ENCODE assay signal across 15 cellular contexts in genomic region chr12:122862110-122862634, GRCh38. TPM values are rescaled to one million over a fixed set of nuclear protein-coding genes. Genes with fewer than 3 reads are reported as not detected.
DNase-seq lines count a peak whose midpoint lies in the region; ATAC-seq and TF ChIP-seq lines count a peak whose summit lies in the region.
"Had no signal": no experiment of that assay in that cellular context is flagged by ENCODE, and none has a peak within 500 bp of the region (broad histone marks: within the 10 kb centered on the region; RNA-seq: fewer than 3 reads in every experiment).

No MANE protein-coding gene starts in this region.

- H3K79me2 ChIP-seq in SK-N-SH (ENCODE audit: insufficient read depth), result no peaks in the 10 kb centered on the region

- H3K36me3 ChIP-seq in SK-N-SH (replicated peaks in 1 of 2; ENCODE audit: control insufficient read depth in 1 of 2, insufficient read depth in 2 of 2, low read length in 1 of 2) (peaks cover 0 to 37% of the 10 kb centered on the region in 2 experiments), heart right ventricle (peaks cover 0 to 64% (median 9%) of the 10 kb centered on the region in 9 donors), ovary (no peaks in the 10 kb centered on the region)

- TF ChIP-seq RAD21 in SK-N-SH (IDR thresholded peaks at IDR 0.05; ENCODE audit: low read length), result no peak

- H3K27me3 ChIP-seq in SK-N-SH (ENCODE audit: insufficient read depth) (no peaks in the 10 kb centered on the region), heart right ventricle (no peaks in the 10 kb centered on the region), ovary (no peaks in the 10 kb centered on the region)

- CTCF ChIA-PET in SK-N-SH (lab: Yijun Ruan, JAX), result interaction anchor here (1.0 to 8.0 kb wide), 10 partner anchors 10 to 376 kb away, joined by 3 to 148 read pairs (median 8); partner anchors contain the start of gene ABCB9

- H3K4me2 ChIP-seq in SK-N-SH, result no peak overlapping the region

- H3K27ac ChIP-seq in SK-N-SH (ENCODE audit: low read depth in 2 of 2, low read length in 1 of 2), result no peak overlapping the region; a peak in 1 of 4 replicates
- peak overlapping the region in 8 of 10 donors; percentile 43 to 76 (median 54) for H3K27ac ChIP-seq in heart right ventricle
- peak overlapping the region; percentile 16 to 71 for H3K27ac ChIP-seq in ovary

- no peak overlapping the region for H3K9ac ChIP-seq in SK-N-SH

- DNase-seq in SK-N-SH (peak; percentile 27), heart right ventricle (no peak), ovary (peak in 3 of 5 donors; percentile 25 to 42 (median 27)), NCI-H1105 (lab: John Stamatoyannopoulos, UW) (no peak), NCI-H146 treated with DMSO at 0.1 percent for 48 hours (lab: John Stamatoyannopoulos, UW; ENCODE audit: unreplicated experiment) (no peak), cerebellum (ENCODE audit: low spot score) (no peak)
- no peak for DNase-seq in activated naive CD4-positive, alpha-beta T cell treated with anti-CD3 and anti-CD28 coated beads, Interleukin-2, amount 50 U/mL, for 72 hours (ENCODE audit: low spot score in 2 of 2)
- DNase-seq: 8988T; activated CD4-positive, alpha-beta T cell treated with anti-CD3 and anti-CD28 coated beads, Interleukin-2, amount 50 U/mL, for 4 hours; activated gamma-delta T cell; kidney glomerular epithelial cell; stimulated activated CD4-positive, alpha-beta T cell treated with anti-CD3 and anti-CD28 coated beads, Interleukin-2, amount 100 ng/mL, for 24 hours; stimulated activated naive CD8-positive, alpha-beta T cell treated with anti-CD3 and anti-CD28 coated beads, Interleukin-15, Interleukin-2, amounts not matched to agents 100 U/mL and 50 U/mL, for 24 hours; T-helper 1 cell had no signal

- POLR2A ChIA-PET in SK-N-SH (lab: Yijun Ruan, JAX), result no interaction called here

- 88% methylated on average over 15 of the region's 20 CpGs for WGBS in SK-N-SH (ENCODE audit: low lambda C conversion rate)
- WGBS in heart right ventricle, 2 donors, result 43 to 61% methylated on average over 20 of the region's 20 CpGs
- WGBS in ovary, 3 donors, result 42 to 50% (median 44%) methylated on average over 18 to 20 of the region's 20 CpGs

- intact Hi-C loops in heart right ventricle (cut with DNase I), result loop anchor here in 8 of 10 donors (2.0 to 10.0 kb wide), 6 partner anchors 35 to 375 kb away; partner anchors contain the start of genes MPHOSPH9 (in 4 of the 8), MTRFR (in 4 of the 8) and VPS37B (in 1 of the 8)
- intact Hi-C loops in ovary (cut with DNase I), result loop anchor here (5.0 to 10.0 kb wide), 5 partner anchors 85 to 383 kb away; partner anchors contain the start of genes MPHOSPH9 (in 1 of the 4) and MTRFR (in 1 of the 4)

- H3K27ac Mint-ChIP-seq in activated naive CD4-positive, alpha-beta T cell treated with anti-CD3 and anti-CD28 coated beads, Interleukin-2, amount 50 U/mL, for 72 hours, result peak overlapping the region in 1 of 2 donors; percentile 45

- no peaks in the 10 kb centered on the region for H3K9me2 ChIP-seq in SK-N-SH

- no peak for TF ChIP-seq CTCF in SK-N-SH (IDR thresholded peaks at IDR 0.05)
- TF ChIP-seq CTCF in heart right ventricle (IDR thresholded peaks at IDR 0.05), result no peak
- no peak for TF ChIP-seq CTCF in ovary (IDR thresholded peaks at IDR 0.05)

- H3K36me3 Mint-ChIP-seq in activated naive CD4-positive, alpha-beta T cell treated with anti-CD3 and anti-CD28 coated beads, Interleukin-2, amount 50 U/mL, for 72 hours, result no peaks in the 10 kb centered on the region

- H4K20me1 ChIP-seq in SK-N-SH (ENCODE audit: insufficient read depth), result no peaks in the 10 kb centered on the region

- H3K9me3 Mint-ChIP-seq in activated naive CD4-positive, alpha-beta T cell treated with anti-CD3 and anti-CD28 coated beads, Interleukin-2, amount 50 U/mL, for 72 hours, result no peaks in the 10 kb centered on the region

- no peaks in the 10 kb centered on the region for H3K9me3 ChIP-seq in SK-N-SH
- H3K9me3 ChIP-seq in heart right ventricle, result no peaks in the 10 kb centered on the region
- no peaks in the 10 kb centered on the region for H3K9me3 ChIP-seq in ovary

- no peak for TF ChIP-seq EP300 in SK-N-SH (IDR thresholded peaks at IDR 0.05; ENCODE audit: borderline replicate concordance in 1 of 2, low read depth in 1 of 2, low read length in 1 of 2)
- no peak for TF ChIP-seq EP300 in ovary (IDR thresholded peaks at IDR 0.05)

- ATAC-seq in SK-N-SH treated with all-trans-retinoic acid at 6 μM for 48 hours, result no peak
- ATAC-seq in heart right ventricle, result no peak
- no peak for ATAC-seq in activated naive CD4-positive, alpha-beta T cell treated with anti-CD3 and anti-CD28 coated beads, Interleukin-2, amount 50 U/mL, for 72 hours
- ATAC-seq: stimulated activated naive CD8-positive, alpha-beta T cell treated with anti-CD3 and anti-CD28 coated beads, Interleukin-15, Interleukin-2, amounts not matched to agents 100 U/mL and 50 U/mL, for 24 hours had no signal

- H2AFZ ChIP-seq in SK-N-SH (ENCODE audit: low read depth), result no peak overlapping the region

- no peaks in the 10 kb centered on the region for H3F3A ChIP-seq in SK-N-SH (replicated peaks; ENCODE audit: insufficient read depth)

- H3K4me3 ChIP-seq in SK-N-SH (ENCODE audit: low read depth in 2 of 2, low read length in 1 of 2) (no peak overlapping the region), heart right ventricle (no peak overlapping the region), ovary (no peak overlapping the region)

- no peak for TF ChIP-seq POLR2A in ovary (IDR thresholded peaks at IDR 0.05)

- peaks cover 0 to 9% of the 10 kb centered on the region in 2 experiments; a peak in 1 of 4 replicates for H3K4me1 ChIP-seq in SK-N-SH (ENCODE audit: control insufficient read depth in 1 of 2, insufficient read depth in 2 of 2, low read depth in 1 of 2, low read length in 1 of 2)
- peaks cover 11 to 70% (median 61%) of the 10 kb centered on the region in 9 donors for H3K4me1 ChIP-seq in heart right ventricle
- peaks cover 2% of the 10 kb centered on the region for H3K4me1 ChIP-seq in ovary (ENCODE audit: insufficient read depth)

TF ChIP-seq in SK-N-SH, 30 proteins besides CTCF, POLR2A, EP300 and RAD21:
- no peak for TF ChIP-seq NRF1 (IDR thresholded peaks at IDR 0.05; ENCODE audit: low read depth, low read length)
- no peak for TF ChIP-seq GABPA (IDR thresholded peaks at IDR 0.05; ENCODE audit: low read depth)
- TF ChIP-seq FOSL2 (IDR thresholded peaks at IDR 0.05; ENCODE audit: borderline replicate concordance, low read depth), result no peak
- TF ChIP-seq NFIC (IDR thresholded peaks at IDR 0.05; ENCODE audit: borderline replicate concordance), result no peak
- no peak for TF ChIP-seq MAX (IDR thresholded peaks at IDR 0.05; ENCODE audit: low read depth)

TF ChIP-seq in SK-N-SH treated with all-trans-retinoic acid at 6 μM for 48 hours, 23 proteins besides CTCF, POLR2A, EP300 and RAD21 (continues in another document):
- TF ChIP-seq TOX (CRISPR knock-in tag; IDR thresholded peaks at IDR 0.05; ENCODE audit: borderline replicate concordance) (no peak), PATZ1 (CRISPR knock-in tag; IDR thresholded peaks at IDR 0.05; ENCODE audit: borderline replicate concordance) (no peak)

RNA-seq across cellular contexts. Expression of gene HIP1R, which starts 26.9 kb away (rescaled TPM):
- 20.6 and 21.1 TPM in 2 replicates for polyA plus RNA-seq in SK-N-SH (2012; rRNA removed)
- 5.6 and 8.7 TPM in 2 replicates for polyA plus RNA-seq in SK-N-SH (2012; cell fraction: cytosol; rRNA removed)
- 122 and 128 TPM in 2 replicates for polyA plus RNA-seq in SK-N-SH (2012; cell fraction: nucleus; rRNA removed)
- 10 to 100 TPM; 13.7 to 26.4 (median 17.5) TPM for total RNA-seq in heart right ventricle
- 10 to 100 TPM; 25.9 to 37.7 TPM for polyA plus RNA-seq in heart right ventricle
- total RNA-seq in ovary, result 10 to 100 TPM in 5 of 7 donors, 1 to 10 TPM in 2; 9.0 to 20.2 (median 10.4) TPM
- polyA plus RNA-seq in ovary, result 10 to 100 TPM in 1 of 2 donors, 1 to 10 TPM in 1; 1.4 to 11.5 TPM
- 10 to 100 TPM; 16.7 to 48.9 TPM for total RNA-seq in activated naive CD4-positive, alpha-beta T cell treated with anti-CD3 and anti-CD28 coated beads, Interleukin-2, amount 50 U/mL, for 72 hours
- 60.3 TPM for total RNA-seq in cerebellum

RNA-seq across cellular contexts. Expression of gene VPS37B, which starts 33.8 kb away (rescaled TPM):
- polyA plus RNA-seq in SK-N-SH (2012; rRNA removed), result 20.9 and 41.1 TPM in 2 replicates
- 28.4 and 30.0 TPM in 2 replicates for polyA plus RNA-seq in SK-N-SH (2012; cell fraction: cytosol; rRNA removed)
- polyA plus RNA-seq in SK-N-SH (2012; cell fraction: nucleus; rRNA removed), result 28.8 and 35.8 TPM in 2 replicates
- total RNA-seq in heart right ventricle, result 10 to 100 TPM; 17.6 to 33.2 (median 19.8) TPM
- 10 to 100 TPM; 16.4 to 26.7 TPM for polyA plus RNA-seq in heart right ventricle
- 10 to 100 TPM; 11.1 to 44.3 (median 13.2) TPM for total RNA-seq in ovary
- 10 to 100 TPM in 1 of 2 donors, 1 to 10 TPM in 1; 9.5 to 12.1 TPM for polyA plus RNA-seq in ovary
- total RNA-seq in activated naive CD4-positive, alpha-beta T cell treated with anti-CD3 and anti-CD28 coated beads, Interleukin-2, amount 50 U/mL, for 72 hours, result 10 to 100 TPM; 10.1 to 11.1 TPM
- 17.6 TPM for total RNA-seq in cerebellum

Comparison
In these comparisons a context has a peak if more than half of its experiments do, and no peak if none do; other contexts are left out.
1. DNase-seq: peak in SK-N-SH (single experiment) and ovary (3 of 5); none in heart right ventricle (0 of 2), activated naive CD4-positive, alpha-beta T cell treated with anti-CD3 and anti-CD28 coated beads, Interleukin-2, amount 50 U/mL, for 72 hours (0 of 2), NCI-H1105 (single experiment), NCI-H146 treated with DMSO at 0.1 percent for 48 hours (single experiment) and cerebellum (single experiment).
2. H3K27ac ChIP-seq: peak in heart right ventricle (8 of 10) and ovary (2 of 2); none in SK-N-SH (0 of 2).